Comparison of ENCODE assay signal across 8 cellular contexts in the genomic region with DNA sequence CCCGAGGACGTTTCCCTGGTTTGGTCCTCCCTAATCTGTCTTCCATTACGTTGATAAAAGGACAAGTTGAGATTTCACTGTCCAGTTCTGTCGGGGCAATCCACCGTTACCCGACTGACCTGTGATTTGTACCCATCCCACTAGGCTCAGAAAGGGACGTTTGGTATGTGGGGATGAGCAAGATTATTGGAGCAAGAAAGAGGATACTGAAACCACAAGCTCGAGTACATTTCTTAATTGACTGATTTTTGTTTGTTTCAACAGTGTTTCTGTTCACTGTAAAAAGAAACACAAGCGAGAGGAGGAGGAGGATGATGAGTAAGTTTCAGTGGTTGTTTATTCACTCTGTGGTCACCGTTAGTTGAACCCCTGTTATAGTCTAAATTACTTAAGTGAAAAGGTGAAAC. TPM values are rescaled to one million over a fixed set of nuclear protein-coding genes. Genes with fewer than 3 reads are reported as not detected.
A peak's percentile ranks its signal among the peaks of the same experiment; 100 is the strongest.
DNase-seq lines count a peak whose midpoint lies in the region; ATAC-seq and TF ChIP-seq lines count a peak whose summit lies in the region.

No MANE protein-coding gene starts in this region.

- TF ChIP-seq CTCF in LNCaP clone FGC (IDR thresholded peaks at IDR 0.05; ENCODE audit: control insufficient read depth, extremely low read depth, insufficient read depth) = no peak
- no peak for TF ChIP-seq CTCF in chondrocyte (IDR thresholded peaks at IDR 0.05)
- TF ChIP-seq CTCF in mucosa of descending colon (IDR thresholded peaks at IDR 0.05) = no peak

- H3K9ac ChIP-seq in ES-I3 (ENCODE audit: low read depth, low read length) = peak overlapping the region; percentile 84

- H3K36me3 Mint-ChIP-seq in chondrocyte (ENCODE audit: low read depth) = peaks cover 8% of the 10 kb centered on the region

- peak overlapping the region; percentile 82 for H3K4me3 Mint-ChIP-seq in chondrocyte (ENCODE audit: unreplicated experiment)

- H3K27ac Mint-ChIP-seq in chondrocyte (ENCODE audit: unreplicated experiment) = peak overlapping the region; percentile 96

- no peaks in the 10 kb centered on the region for H3K9me3 Mint-ChIP-seq in chondrocyte (ENCODE audit: low read depth)

- H3K36me3 ChIP-seq in ES-I3 (ENCODE audit: insufficient read depth, low read length) = peaks cover 6% of the 10 kb centered on the region; the same call in 1 of the 2 replicates
- H3K36me3 ChIP-seq in mucosa of descending colon (ENCODE audit: low read depth) = no peaks in the 10 kb centered on the region

- H3K4me1 ChIP-seq in ES-I3 (ENCODE audit: insufficient read depth, low read length) (no peaks in the 10 kb centered on the region), mucosa of descending colon (ENCODE audit: low read depth) (no peaks in the 10 kb centered on the region)

- H3K4me3 ChIP-seq in LNCaP clone FGC (ENCODE audit: low read depth, low read length) (peak overlapping the region; percentile 66), mucosa of descending colon (peak overlapping the region; percentile 95)

- H3K9me3 ChIP-seq in ES-I3 (ENCODE audit: control insufficient read depth, insufficient read depth, low read length) = no peaks in the 10 kb centered on the region; the same call in 1 of the 2 replicates
- no peaks in the 10 kb centered on the region for H3K9me3 ChIP-seq in mucosa of descending colon

- no peaks in the 10 kb centered on the region for H3K27me3 Mint-ChIP-seq in chondrocyte (ENCODE audit: low read depth)

- DNase-seq in LNCaP clone FGC (ENCODE audit: low read depth) (no peak), chondrocyte (ENCODE audit: low spot score) (no peak), mucosa of descending colon (no peak), NCI-H345 (lab: John Stamatoyannopoulos, UW) (no peak)
- no peak for DNase-seq in stimulated activated CD4-positive, alpha-beta T cell treated with anti-CD3 and anti-CD28 coated beads, Interleukin-1b, Interleukin-23, amount 100 ng/mL, for 48 hours

- peak; percentile 18 for ATAC-seq in GM21723 (IDR thresholded peaks at IDR 0.05; ENCODE audit: unreplicated experiment)
- peak; percentile 2 for ATAC-seq in mucosa of descending colon
- ATAC-seq in HG02623 (IDR thresholded peaks at IDR 0.05; ENCODE audit: unreplicated experiment) = no peak

- intact Hi-C loops in mucosa of descending colon (cut with DNase I, micrococcal nuclease) = no loop called here

- H3K4me1 Mint-ChIP-seq in chondrocyte (ENCODE audit: low read depth) = peaks cover 16% of the 10 kb centered on the region

RNA-seq across cellular contexts. Expression of gene CCDC117, which starts 1.0 kb away (rescaled TPM):
- total RNA-seq in chondrocyte (19.5 to 23.4 TPM (median 21.0 TPM) in 3 replicates), mucosa of descending colon (10 to 100 TPM; 14.4 to 26.6 (median 17.1) TPM)

RNA-seq across cellular contexts. Expression of gene XBP1, which starts 26.9 kb away (rescaled TPM):
- total RNA-seq in chondrocyte = 107 to 199 TPM (median 189 TPM) in 3 replicates
- 100 to 1,000 TPM; 116 to 238 (median 132) TPM for total RNA-seq in mucosa of descending colon

RNA-seq across cellular contexts. Expression of gene HSCB, which starts 31.6 kb away (rescaled TPM):
- total RNA-seq in chondrocyte (9.8 to 11.6 TPM (median 11.0 TPM) in 3 replicates), mucosa of descending colon (10 to 100 TPM; 11.6 to 15.5 (median 13.4) TPM)

RNA-seq across cellular contexts. Expression of gene CHEK2, which starts 31.8 kb away (rescaled TPM):
- total RNA-seq in chondrocyte = 5.5 to 12.2 TPM (median 8.3 TPM) in 3 replicates
- total RNA-seq in mucosa of descending colon = 10 to 100 TPM; 15.8 to 21.1 (median 19.5) TPM
